ENCODE assay signal across 8 cellular contexts in the genomic region with DNA sequence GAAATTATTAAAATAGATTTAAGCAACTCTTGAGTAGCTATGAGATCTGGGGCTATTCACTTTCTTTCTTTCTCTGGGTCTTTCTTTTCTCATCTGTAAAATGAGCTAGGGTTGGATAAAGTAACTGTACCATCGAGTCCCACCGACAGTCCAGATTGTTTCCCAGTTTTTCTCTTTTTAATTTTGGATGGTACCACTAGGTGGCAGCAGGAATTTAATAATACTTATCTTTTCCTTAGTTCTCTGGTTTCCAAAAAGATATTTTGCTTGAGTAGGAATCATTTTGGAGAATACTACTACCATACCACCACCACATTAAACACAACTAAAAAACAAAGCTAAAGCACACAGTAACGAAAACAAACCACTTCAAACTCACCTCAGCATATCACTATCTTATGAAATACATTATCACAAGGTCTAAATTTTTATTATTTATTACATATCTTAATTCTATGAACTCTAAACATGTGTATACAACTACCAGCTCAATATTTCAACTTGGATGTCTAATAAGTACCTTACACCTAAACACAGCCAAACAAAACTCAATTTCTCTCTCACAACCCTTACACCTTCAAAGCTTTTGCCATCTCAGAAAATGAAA.
A peak's percentile ranks its signal among the peaks of the same experiment; 100 is the strongest.
DNase-seq lines count a peak whose midpoint lies in the region; ATAC-seq and TF ChIP-seq lines count a peak whose summit lies in the region.

No MANE protein-coding gene starts in this region.

- peak; percentile 47 for ATAC-seq in GM21619 (IDR thresholded peaks at IDR 0.05; ENCODE audit: unreplicated experiment)
- no peak for ATAC-seq in RWPE2 (ENCODE audit: low read depth)
- ATAC-seq in sciatic nerve, result no peak
- ATAC-seq in CD8-positive, alpha-beta T cell, result no peak

- H3K36me3 ChIP-seq in RWPE2 (ENCODE audit: low read depth), result no peaks in the 10 kb centered on the region
- H3K36me3 ChIP-seq in CD8-positive, alpha-beta T cell (ENCODE audit: insufficient read depth, low read length), result no peaks in the 10 kb centered on the region

- intact Hi-C loops in sciatic nerve (cut with DNase I), result loop anchor here (5.0 kb wide), 1 partner anchor 619 kb away; no protein-coding TSS in a partner anchor
- intact Hi-C loops in CD8-positive, alpha-beta T cell (cut with DNase I, micrococcal nuclease), result no loop called here
- intact Hi-C loops in posterior cingulate gyrus (cut with DNase I), result loop anchor here (2.0 to 10.0 kb wide), 2 partner anchors 882 to 1486 kb away; no protein-coding TSS in a partner anchor

- TF ChIP-seq CTCF in RWPE2 (IDR thresholded peaks at IDR 0.05; ENCODE audit: poor library complexity, severe bottlenecking) (peak; percentile 77), coronary artery (IDR thresholded peaks at IDR 0.05) (no peak)
- TF ChIP-seq CTCF in CD8-positive, alpha-beta T cell (IDR thresholded peaks at IDR 0.05), result no peak

- no peaks in the 10 kb centered on the region for H3K4me1 Mint-ChIP-seq in CD8-positive, alpha-beta T cell (ENCODE audit: low read depth)

- DNase-seq in ACHN (peak; percentile 30), RWPE2 (ENCODE audit: low spot score) (no peak), iPS-NIHi11 (ENCODE audit: low spot score) (peak; percentile 30), sciatic nerve (ENCODE audit: low spot score) (no peak), posterior cingulate gyrus (no peak), coronary artery (ENCODE audit: low spot score) (no peak)
- DNase-seq in CD8-positive, alpha-beta T cell, result no peak

- H3K4me3 ChIP-seq in RWPE2 (ENCODE audit: severe bottlenecking) (no peak overlapping the region), coronary artery (no peak overlapping the region)
- H3K4me3 ChIP-seq in CD8-positive, alpha-beta T cell (ENCODE audit: low read depth, low read length), result no peak overlapping the region

- H3K27ac Mint-ChIP-seq in CD8-positive, alpha-beta T cell, result no peak overlapping the region

- CTCF ChIA-PET in CD8-positive, alpha-beta T cell (lab: Charles Lee), result no interaction called here

- no peaks in the 10 kb centered on the region for H3K9me3 Mint-ChIP-seq in CD8-positive, alpha-beta T cell

- no peaks in the 10 kb centered on the region for H3K36me3 Mint-ChIP-seq in CD8-positive, alpha-beta T cell

- in situ Hi-C loops in ACHN (cut with HindIII; ENCODE audit: low pct_ligation_motif_present, low pct_unique_long_range_greater_than_20kb, low sequenced_read_pairs), result no loop called here

- H3K27ac ChIP-seq in RWPE2 (ENCODE audit: poor library complexity, severe bottlenecking), result no peak overlapping the region
- no peak overlapping the region for H3K27ac ChIP-seq in CD8-positive, alpha-beta T cell (ENCODE audit: low read depth, low read length)
- H3K27ac ChIP-seq in coronary artery, result no peak overlapping the region

- no peaks in the 10 kb centered on the region for H3K27me3 Mint-ChIP-seq in CD8-positive, alpha-beta T cell (ENCODE audit: low read depth)

- no peaks in the 10 kb centered on the region for H3K27me3 ChIP-seq in RWPE2 (ENCODE audit: insufficient read depth, poor library complexity, severe bottlenecking)
- no peaks in the 10 kb centered on the region for H3K27me3 ChIP-seq in CD8-positive, alpha-beta T cell (ENCODE audit: insufficient read depth, low read length)

- POLR2A ChIA-PET in CD8-positive, alpha-beta T cell (lab: Charles Lee), result no interaction called here

- H3K4me1 ChIP-seq in RWPE2 (ENCODE audit: insufficient read depth, poor library complexity, severe bottlenecking), result no peaks in the 10 kb centered on the region
- no peaks in the 10 kb centered on the region for H3K4me1 ChIP-seq in CD8-positive, alpha-beta T cell (ENCODE audit: insufficient read depth, low read length)

- H3K4me3 Mint-ChIP-seq in CD8-positive, alpha-beta T cell, result no peak overlapping the region

- no peaks in the 10 kb centered on the region for H3K9me3 ChIP-seq in RWPE2 (ENCODE audit: severe bottlenecking)
- no peaks in the 10 kb centered on the region for H3K9me3 ChIP-seq in CD8-positive, alpha-beta T cell (ENCODE audit: low read length)

Comparison
In these comparisons a context has a peak if more than half of its experiments do, and no peak if none do; other contexts are left out.
1. DNase-seq: peak in ACHN (single experiment) and iPS-NIHi11 (single experiment); none in RWPE2 (single experiment), sciatic nerve (single experiment), CD8-positive, alpha-beta T cell (0 of 7), posterior cingulate gyrus (0 of 10) and coronary artery (single experiment).
2. intact Hi-C loops: an anchor here in sciatic nerve (5.0 kb wide) and posterior cingulate gyrus (2.0 to 10.0 kb wide); none called in CD8-positive, alpha-beta T cell.